8 cellular contexts compared by ENCODE assay signal in genomic region chr14:47040490-47040889, GRCh38.
DNase-seq lines count a peak whose midpoint lies in the region; ATAC-seq and TF ChIP-seq lines count a peak whose summit lies in the region.

No MANE protein-coding gene starts in this region.

- no peak overlapping the region for H3K4me3 Mint-ChIP-seq in endodermal cell

- TF ChIP-seq POLR2A in Peyer's patch (IDR thresholded peaks at IDR 0.05) = no peak

- H3K9me3 Mint-ChIP-seq in endodermal cell = no peaks in the 10 kb centered on the region

- no peak overlapping the region for H3K27ac ChIP-seq in OCI-LY1 (ENCODE audit: low read depth, low read length, poor library complexity, severe bottlenecking)
- no peak overlapping the region for H3K27ac ChIP-seq in endodermal cell (ENCODE audit: low read depth, low read length)
- no peak overlapping the region for H3K27ac ChIP-seq in neural cell (ENCODE audit: low read length)
- no peak overlapping the region for H3K27ac ChIP-seq in aorta (ENCODE audit: low read depth in 1 of 2, low read length in 2 of 2)
- no peak overlapping the region for H3K27ac ChIP-seq in Peyer's patch

- intact Hi-C loops in aorta (cut with DNase I) = no loop called here

- H3K27me3 ChIP-seq in H7 (ENCODE audit: control insufficient read depth, insufficient read depth, low read length) = no peaks in the 10 kb centered on the region
- H3K27me3 ChIP-seq in OCI-LY1 (ENCODE audit: insufficient read depth, low read length) = no peaks in the 10 kb centered on the region
- H3K27me3 ChIP-seq in endodermal cell (ENCODE audit: control insufficient read depth, insufficient read depth, low read length, poor library complexity, severe bottlenecking) = no peaks in the 10 kb centered on the region
- no peaks in the 10 kb centered on the region for H3K27me3 ChIP-seq in neural cell (ENCODE audit: insufficient read depth, low read depth, low read length)
- H3K27me3 ChIP-seq in aorta (ENCODE audit: control insufficient read depth in 1 of 2, insufficient read depth in 2 of 2, low read length in 1 of 2) = no peaks in the 10 kb centered on the region
- no peaks in the 10 kb centered on the region for H3K27me3 ChIP-seq in Peyer's patch

- H3K9me3 ChIP-seq in OCI-LY1 (ENCODE audit: low read length) (no peaks in the 10 kb centered on the region), endodermal cell (ENCODE audit: control insufficient read depth, low read length) (no peaks in the 10 kb centered on the region), neural cell (ENCODE audit: low read length) (no peaks in the 10 kb centered on the region), aorta (ENCODE audit: control insufficient read depth, low read length) (no peaks in the 10 kb centered on the region), Peyer's patch (no peaks in the 10 kb centered on the region)

- peaks cover 3% of the 10 kb centered on the region for H3K4me1 Mint-ChIP-seq in endodermal cell

- H2AFZ ChIP-seq in OCI-LY1 (ENCODE audit: low read length) (no peak overlapping the region), neural cell (ENCODE audit: low read depth, low read length) (no peak overlapping the region)

- H3K4me3 ChIP-seq in H7 (ENCODE audit: insufficient read depth, low read depth, low read length) (no peak overlapping the region), OCI-LY1 (ENCODE audit: low read depth, low read length, poor library complexity, severe bottlenecking) (no peak overlapping the region), endodermal cell (ENCODE audit: low read length) (no peak overlapping the region), neural cell (ENCODE audit: low read length) (no peak overlapping the region), aorta (ENCODE audit: low read length in 2 of 2) (no peak overlapping the region), Peyer's patch (no peak overlapping the region)

- no peak overlapping the region for H3K4me2 ChIP-seq in OCI-LY1 (ENCODE audit: low read length)
- H3K4me2 ChIP-seq in neural cell (ENCODE audit: low read length) = no peak overlapping the region

- H3K27ac Mint-ChIP-seq in endodermal cell = no peak overlapping the region

- no peaks in the 10 kb centered on the region for H3K4me1 ChIP-seq in OCI-LY1 (ENCODE audit: insufficient read depth, low read length, severe bottlenecking)
- no peaks in the 10 kb centered on the region for H3K4me1 ChIP-seq in endodermal cell (ENCODE audit: control insufficient read depth, insufficient read depth, low read length)
- no peaks in the 10 kb centered on the region for H3K4me1 ChIP-seq in aorta (ENCODE audit: control insufficient read depth in 1 of 2, insufficient read depth in 2 of 2, low read length in 2 of 2)
- no peaks in the 10 kb centered on the region for H3K4me1 ChIP-seq in Peyer's patch

- TF ChIP-seq EP300 in neural cell (conservative IDR thresholded peaks at IDR 0.05; ENCODE audit: poor library complexity, severe bottlenecking) = no peak

- peak; percentile 75 for TF ChIP-seq RAD21 in neural cell (conservative IDR thresholded peaks at IDR 0.05)

- H3K9ac ChIP-seq in OCI-LY1 (ENCODE audit: low read length) (no peak overlapping the region), endodermal cell (ENCODE audit: extremely low read depth, low read length, poor library complexity, severe bottlenecking) (no peak overlapping the region), neural cell (ENCODE audit: low read length) (no peak overlapping the region)

- H3F3A ChIP-seq in OCI-LY1 (ENCODE audit: insufficient read depth, low read length) (no peaks in the 10 kb centered on the region), neural cell (ENCODE audit: insufficient read depth, low read length, poor library complexity, severe bottlenecking) (no peaks in the 10 kb centered on the region)

- H3K36me3 Mint-ChIP-seq in endodermal cell (ENCODE audit: low read depth) = no peaks in the 10 kb centered on the region

- H3K27me3 Mint-ChIP-seq in endodermal cell (ENCODE audit: insufficient read depth) = no peaks in the 10 kb centered on the region

- TF ChIP-seq CTCF in OCI-LY1 (IDR thresholded peaks at IDR 0.05; ENCODE audit: low read length) = peak; percentile 12; the same call in 1 of the 2 replicates
- peak; percentile 74 for TF ChIP-seq CTCF in endodermal cell (conservative IDR thresholded peaks at IDR 0.05)
- peak; percentile 63 for TF ChIP-seq CTCF in neural cell (IDR thresholded peaks at IDR 0.05; ENCODE audit: poor library complexity, severe bottlenecking)
- TF ChIP-seq CTCF in Peyer's patch (IDR thresholded peaks at IDR 0.05) = peak in 1 of 6 experiments; percentile 7

- 22 to 60% methylated on average over 1 of the region's 1 CpG for WGBS in endodermal cell (ENCODE audit: insufficient coverage in 1 of 2, insufficient read length in 1 of 2), 2 experiments
- 7 to 9% methylated on average over 1 of the region's 1 CpG for WGBS in aorta, 2 donors

- H4K20me1 ChIP-seq in OCI-LY1 (ENCODE audit: insufficient read depth, low read length) (no peaks in the 10 kb centered on the region), neural cell (ENCODE audit: insufficient read depth) (no peaks in the 10 kb centered on the region)

- H3K36me3 ChIP-seq in H7 (replicated peaks; ENCODE audit: control insufficient read depth, insufficient read depth, low read length) (no peaks in the 10 kb centered on the region), OCI-LY1 (ENCODE audit: insufficient read depth, low read length) (no peaks in the 10 kb centered on the region), endodermal cell (ENCODE audit: control insufficient read depth, insufficient read depth, low read length) (no peaks in the 10 kb centered on the region), neural cell (ENCODE audit: insufficient read depth, low read length) (no peaks in the 10 kb centered on the region), aorta (ENCODE audit: control insufficient read depth in 1 of 2, insufficient read depth in 2 of 2, low read length in 1 of 2) (no peaks in the 10 kb centered on the region), Peyer's patch (no peaks in the 10 kb centered on the region)

- H3K79me2 ChIP-seq in OCI-LY1 (ENCODE audit: insufficient read depth, low read length) (no peaks in the 10 kb centered on the region), neural cell (replicated peaks; ENCODE audit: insufficient read depth, low read length) (no peaks in the 10 kb centered on the region)

- DNase-seq in H7 (peak; percentile 8), endodermal cell (peak; percentile 54), aorta (no peak), Peyer's patch (no peak), NCI-H2107 (lab: John Stamatoyannopoulos, UW) (no peak)
- DNase-seq in activated naive CD4-positive, alpha-beta T cell treated with anti-CD3 and anti-CD28 coated beads, Interleukin-2, amount 50 U/mL, for 16 hours = no peak

- no peaks in the 10 kb centered on the region for H3K9me2 ChIP-seq in OCI-LY1 (ENCODE audit: low read depth, low read length)
- H3K9me2 ChIP-seq in neural cell (ENCODE audit: insufficient read depth, low read length) = no peaks in the 10 kb centered on the region

- ATAC-seq in aorta (ENCODE audit: low FRiP score) = no peak

TF ChIP-seq in neural cell, 6 proteins besides CTCF, POLR2A, EP300 and RAD21:
- TF ChIP-seq SMC3 (conservative IDR thresholded peaks at IDR 0.05; ENCODE audit: poor library complexity) (peak; percentile 71), REST (IDR thresholded peaks at IDR 0.05; ENCODE audit: borderline replicate concordance) (no peak)
TF ChIP-seq in neural cell: peak in this region for 1.

Comparison
In these comparisons a context has a peak if more than half of its experiments do, and no peak if none do; other contexts are left out.
1. DNase-seq: peak in H7 (single experiment) and endodermal cell (single experiment); none in aorta (0 of 2), Peyer's patch (0 of 3), NCI-H2107 (single experiment) and activated naive CD4-positive, alpha-beta T cell treated with anti-CD3 and anti-CD28 coated beads, Interleukin-2, amount 50 U/mL, for 16 hours (single experiment).